ENCODE assay signal across 8 cellular contexts in the genomic region with DNA sequence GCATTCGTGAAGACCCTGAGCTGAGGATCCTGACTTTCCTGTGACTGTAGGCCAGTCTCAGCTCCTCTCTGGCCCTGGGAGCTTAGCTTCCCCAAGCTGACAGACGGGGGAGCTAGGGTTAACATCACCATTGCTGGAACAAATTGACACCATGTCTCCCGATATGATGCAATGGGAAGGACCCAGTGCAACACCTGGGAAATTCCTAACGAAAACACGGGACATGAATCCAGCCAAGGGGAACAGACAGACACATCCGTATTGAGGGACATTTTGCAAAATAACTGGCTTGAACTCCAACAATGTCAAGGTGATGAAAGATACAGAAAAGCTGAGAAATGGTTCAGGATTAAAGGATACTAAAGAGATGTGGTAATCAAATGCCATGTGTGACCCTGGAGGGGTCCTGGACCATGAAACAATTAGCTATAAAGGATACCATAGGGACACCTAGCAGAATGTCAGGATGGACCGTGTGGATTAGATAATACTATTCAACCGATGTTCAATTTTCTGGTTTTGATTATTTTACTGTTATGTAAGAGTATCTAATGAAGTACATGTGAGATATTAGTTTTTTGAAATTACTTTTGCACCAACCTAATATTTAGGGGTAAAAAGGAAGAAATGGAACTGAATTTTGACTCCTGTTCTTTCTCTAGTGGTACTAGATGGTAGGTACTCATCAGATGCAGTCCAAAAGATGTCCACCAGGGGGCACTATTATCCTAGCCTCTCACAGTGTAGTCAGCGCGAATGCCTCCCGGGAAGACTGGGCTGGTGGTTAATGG. TPM values are rescaled to one million over a fixed set of nuclear protein-coding genes. Genes with fewer than 3 reads are reported as not detected.
DNase-seq lines count a peak whose midpoint lies in the region; ATAC-seq and TF ChIP-seq lines count a peak whose summit lies in the region.

No MANE protein-coding gene starts in this region.

- H3K4me1 Mint-ChIP-seq in chondrocyte (ENCODE audit: low read depth), result peaks cover 64% of the 10 kb centered on the region

- H3K4me3 Mint-ChIP-seq in chondrocyte (ENCODE audit: unreplicated experiment), result no peak overlapping the region

- peak overlapping the region; percentile 95 for H3K27ac Mint-ChIP-seq in chondrocyte (ENCODE audit: unreplicated experiment)

- peak; percentile 68 for DNase-seq in AG09319 (ENCODE audit: extremely low read depth, low read depth)
- peak; percentile 89 for DNase-seq in NCI-H345 (lab: John Stamatoyannopoulos, UW)
- DNase-seq in activated CD4-positive, alpha-beta T cell treated with anti-CD3 and anti-CD28 coated beads for 1 hour, result peak; percentile 61
- DNase-seq in chondrocyte (ENCODE audit: low spot score), result peak; percentile 35
- DNase-seq in left lobe of liver (ENCODE audit: low spot score), result peak; percentile 84
- DNase-seq in stimulated activated CD4-positive, alpha-beta T cell treated with anti-CD3 and anti-CD28 coated beads, TNF-alpha, amount 100 ng/mL, for 24 hours (ENCODE audit: low read depth in 3 of 3), result peak; percentile 74 to 90 (median 76)

- H3K27me3 Mint-ChIP-seq in chondrocyte (ENCODE audit: low read depth), result no peaks in the 10 kb centered on the region

- TF ChIP-seq CTCF in AG09319 (IDR thresholded peaks at IDR 0.05; ENCODE audit: low read depth, low read length) (peak; percentile 79), chondrocyte (IDR thresholded peaks at IDR 0.05) (peak; percentile 93)

- H3K9me3 Mint-ChIP-seq in chondrocyte (ENCODE audit: low read depth), result peaks cover 5% of the 10 kb centered on the region

- H3K36me3 Mint-ChIP-seq in chondrocyte (ENCODE audit: low read depth), result peaks cover 7% of the 10 kb centered on the region

- ATAC-seq in GM18520 (IDR thresholded peaks at IDR 0.05; ENCODE audit: unreplicated experiment), result peak; percentile 76
- peak; percentile 65 for ATAC-seq in HG03108 (IDR thresholded peaks at IDR 0.05; ENCODE audit: unreplicated experiment)
- ATAC-seq in left lobe of liver, result peak; percentile 79

RNA-seq across cellular contexts. Expression of gene NDST1, which starts 52.7 kb away (rescaled TPM):
- total RNA-seq in chondrocyte, result 223 to 229 TPM (median 228 TPM) in 3 replicates
- total RNA-seq in left lobe of liver, result 63.7 TPM

Comparison
In these comparisons a context has a peak if more than half of its experiments do, and no peak if none do; other contexts are left out.
1. Peak in every context shown above with its lines: DNase-seq and ATAC-seq.
2. DNase-seq: peak in every context shown above with its lines; median percentile 89 in NCI-H345; 84 in left lobe of liver; 76 in stimulated activated CD4-positive, alpha-beta T cell treated with anti-CD3 and anti-CD28 coated beads, TNF-alpha, amount 100 ng/mL, for 24 hours; 68 in AG09319; 61 in activated CD4-positive, alpha-beta T cell treated with anti-CD3 and anti-CD28 coated beads for 1 hour; 35 in chondrocyte.